Comparison of ENCODE assay signal across 1 cellular context in the genomic region with DNA sequence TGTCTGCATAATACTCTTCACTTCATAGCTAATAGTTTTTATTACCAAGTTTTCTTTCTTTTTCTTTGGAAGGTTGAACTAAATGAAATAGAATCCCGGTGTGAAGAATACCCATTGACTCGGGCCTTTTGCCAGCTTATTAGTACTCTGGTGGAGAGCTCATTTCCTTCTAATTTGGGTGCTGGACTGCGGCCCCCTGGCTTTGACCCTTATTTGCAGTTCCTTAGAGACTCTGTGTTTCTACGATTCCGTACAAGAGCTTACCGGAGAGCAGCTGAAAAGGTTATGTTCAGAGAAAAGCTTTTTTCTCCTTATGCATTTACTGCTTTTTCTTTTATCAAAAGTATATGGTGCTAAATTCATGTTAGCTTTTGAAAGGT.
TF ChIP-seq lines count a peak whose summit lies in the region.

No MANE protein-coding gene starts in this region.

TF ChIP-seq in SK-N-SH treated with all-trans-retinoic acid at 6 μM for 48 hours, 23 proteins besides CTCF, POLR2A, EP300 and RAD21 (continued from another document):
- TF ChIP-seq, protein P1, sequence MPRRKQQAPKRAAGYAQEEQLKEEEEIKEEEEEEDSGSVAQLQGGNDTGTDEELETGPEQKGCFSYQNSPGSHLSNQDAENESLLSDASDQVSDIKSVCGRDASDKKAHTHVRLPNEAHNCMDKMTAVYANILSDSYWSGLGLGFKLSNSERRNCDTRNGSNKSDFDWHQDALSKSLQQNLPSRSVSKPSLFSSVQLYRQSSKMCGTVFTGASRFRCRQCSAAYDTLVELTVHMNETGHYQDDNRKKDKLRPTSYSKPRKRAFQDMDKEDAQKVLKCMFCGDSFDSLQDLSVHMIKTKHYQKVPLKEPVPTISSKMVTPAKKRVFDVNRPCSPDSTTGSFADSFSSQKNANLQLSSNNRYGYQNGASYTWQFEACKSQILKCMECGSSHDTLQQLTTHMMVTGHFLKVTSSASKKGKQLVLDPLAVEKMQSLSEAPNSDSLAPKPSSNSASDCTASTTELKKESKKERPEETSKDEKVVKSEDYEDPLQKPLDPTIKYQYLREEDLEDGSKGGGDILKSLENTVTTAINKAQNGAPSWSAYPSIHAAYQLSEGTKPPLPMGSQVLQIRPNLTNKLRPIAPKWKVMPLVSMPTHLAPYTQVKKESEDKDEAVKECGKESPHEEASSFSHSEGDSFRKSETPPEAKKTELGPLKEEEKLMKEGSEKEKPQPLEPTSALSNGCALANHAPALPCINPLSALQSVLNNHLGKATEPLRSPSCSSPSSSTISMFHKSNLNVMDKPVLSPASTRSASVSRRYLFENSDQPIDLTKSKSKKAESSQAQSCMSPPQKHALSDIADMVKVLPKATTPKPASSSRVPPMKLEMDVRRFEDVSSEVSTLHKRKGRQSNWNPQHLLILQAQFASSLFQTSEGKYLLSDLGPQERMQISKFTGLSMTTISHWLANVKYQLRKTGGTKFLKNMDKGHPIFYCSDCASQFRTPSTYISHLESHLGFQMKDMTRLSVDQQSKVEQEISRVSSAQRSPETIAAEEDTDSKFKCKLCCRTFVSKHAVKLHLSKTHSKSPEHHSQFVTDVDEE (CRISPR knock-in tag; IDR thresholded peaks at IDR 0.05) = no peak
- TF ChIP-seq ESRRG (CRISPR knock-in tag; IDR thresholded peaks at IDR 0.05) = no peak
- no peak for TF ChIP-seq TOX (CRISPR knock-in tag; IDR thresholded peaks at IDR 0.05; ENCODE audit: borderline replicate concordance)
- no peak for TF ChIP-seq ARNTL (CRISPR knock-in tag; IDR thresholded peaks at IDR 0.05; ENCODE audit: borderline replicate concordance, low read depth)
- TF ChIP-seq SNAI2 (CRISPR knock-in tag; IDR thresholded peaks at IDR 0.05) = no peak
- TF ChIP-seq BACH2 (CRISPR knock-in tag; IDR thresholded peaks at IDR 0.05; ENCODE audit: borderline replicate concordance) = no peak
- TF ChIP-seq ZNF8 (CRISPR knock-in tag; IDR thresholded peaks at IDR 0.05) = no peak
- TF ChIP-seq ZFP30 (CRISPR knock-in tag; IDR thresholded peaks at IDR 0.05) = no peak
- no peak for TF ChIP-seq PPARA (CRISPR knock-in tag; IDR thresholded peaks at IDR 0.05; ENCODE audit: borderline replicate concordance)
- TF ChIP-seq CSDC2 (CRISPR knock-in tag; IDR thresholded peaks at IDR 0.05) = no peak
